ENCODE assay signal across 1 cellular context in genomic region chr11:35045219-35045819, GRCh38.
TF ChIP-seq lines count a peak whose summit lies in the region.

No MANE protein-coding gene starts in this region.

TF ChIP-seq in K562, 482 proteins besides CTCF, POLR2A, EP300 and RAD21:
- TF ChIP-seq ZNF740 (CRISPR knock-in tag; IDR thresholded peaks at IDR 0.05) (no peak), ZNF740 (tag; IDR thresholded peaks at IDR 0.05) (no peak), ZNF696 (CRISPR knock-in tag; conservative IDR thresholded peaks at IDR 0.05) (no peak), ZFP30 (CRISPR knock-in tag; IDR thresholded peaks at IDR 0.05; ENCODE audit: borderline replicate concordance) (no peak), NR3C1 (CRISPR knock-in tag; IDR thresholded peaks at IDR 0.05) (no peak), RFX1 (IDR thresholded peaks at IDR 0.05) (peak; percentile 29), PCBP2 (IDR thresholded peaks at IDR 0.05; ENCODE audit: low read depth, low read length, poor library complexity, severe bottlenecking) (no peak), ZNF561 (CRISPR knock-in tag; conservative IDR thresholded peaks at IDR 0.05) (no peak), GABPA (tag; conservative IDR thresholded peaks at IDR 0.05; ENCODE audit: low read depth) (peak; percentile 47), ZBTB11 (CRISPR knock-in tag; IDR thresholded peaks at IDR 0.05) (0 out of 6 replicates have a peak, but pooled peaks of 1 of the 3 experiments have one; percentile 5), HMGN3 (IDR thresholded peaks at IDR 0.05; ENCODE audit: borderline replicate concordance, extremely low read depth, insufficient read length, low read depth, low read length) (no peak)
